Comparison of ENCODE assay signal across 17 cellular contexts in the genomic region with DNA sequence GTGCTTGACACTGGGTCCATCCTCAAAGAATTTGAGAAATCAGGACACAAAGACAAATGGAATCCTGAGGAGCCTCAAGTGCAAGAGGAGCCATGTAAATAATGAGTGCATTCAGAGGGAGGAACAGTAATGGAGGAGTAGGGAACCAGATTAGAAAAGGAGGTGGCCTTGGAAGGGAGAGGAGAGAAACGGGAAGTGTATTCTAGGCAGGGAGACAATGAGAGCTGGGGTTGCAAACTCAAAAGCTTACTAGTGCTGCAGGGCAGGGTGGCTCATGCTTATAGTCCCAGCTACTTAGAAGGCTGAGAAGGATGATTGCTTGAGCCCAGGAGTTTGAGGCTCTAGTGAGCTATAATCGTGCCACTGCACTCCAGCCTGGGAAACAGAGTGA.
"Had no signal": no experiment of that assay in that cellular context is flagged by ENCODE, and none has a peak within 500 bp of the region (broad histone marks: within the 10 kb centered on the region; RNA-seq: fewer than 3 reads in every experiment).

No MANE protein-coding gene starts in this region.

- DNase-seq: activated CD4-positive, alpha-beta memory T cell treated with anti-CD3 and anti-CD28 coated beads, Interleukin-2, amount 10 ng/mL, durations not matched to agents 7 days and 5 days; activated CD4-positive, alpha-beta T cell treated with anti-CD3 and anti-CD28 coated beads for 4 hours; activated CD8-positive, alpha-beta memory T cell treated with anti-CD3 and anti-CD28 coated beads, Interleukin-2, amount 50 U/mL, for 4 hours; activated effector memory CD4-positive, alpha-beta T cell treated with anti-CD3 and anti-CD28 coated beads, Interleukin-2, amount 50 U/mL, for 16 hours; activated T-cell treated with anti-CD3 and anti-CD28 coated beads, Interleukin-2, amount 50 U/mL, for 48 hours; left colon; lower lobe of right lung; right cardiac atrium; stimulated activated CD4-positive, alpha-beta T cell treated with anti-CD3 and anti-CD28 coated beads, Interleukin-15, amount 100 ng/mL, for 24 hours; stimulated activated CD4-positive, alpha-beta T cell treated with anti-CD3 and anti-CD28 coated beads, Interleukin-4, amount 100 ng/mL, for 1 hour; stimulated activated naive B cell treated with anti-CD40 and anti-IgM and Interleukin-4, amounts not matched to agents 10 μg/mL and 1 μg/mL and 100 μg/mL, for 72 hours; tibial artery; uterus; WERI-Rb-1 had no signal

- ATAC-seq: activated naive CD4-positive, alpha-beta T cell treated with anti-CD3 and anti-CD28 coated beads, Interleukin-2, amount 50 U/mL, for 72 hours; esophagus mucosa; left colon; lower lobe of right lung; right cardiac atrium; stimulated activated naive B cell treated with anti-CD40 and anti-IgM and Interleukin-4, amounts not matched to agents 10 μg/mL and 1 μg/mL and 100 μg/mL, for 72 hours had no signal

- FAIRE-seq: colon had no signal
